8 cellular contexts compared by ENCODE assay signal in the genomic region with DNA sequence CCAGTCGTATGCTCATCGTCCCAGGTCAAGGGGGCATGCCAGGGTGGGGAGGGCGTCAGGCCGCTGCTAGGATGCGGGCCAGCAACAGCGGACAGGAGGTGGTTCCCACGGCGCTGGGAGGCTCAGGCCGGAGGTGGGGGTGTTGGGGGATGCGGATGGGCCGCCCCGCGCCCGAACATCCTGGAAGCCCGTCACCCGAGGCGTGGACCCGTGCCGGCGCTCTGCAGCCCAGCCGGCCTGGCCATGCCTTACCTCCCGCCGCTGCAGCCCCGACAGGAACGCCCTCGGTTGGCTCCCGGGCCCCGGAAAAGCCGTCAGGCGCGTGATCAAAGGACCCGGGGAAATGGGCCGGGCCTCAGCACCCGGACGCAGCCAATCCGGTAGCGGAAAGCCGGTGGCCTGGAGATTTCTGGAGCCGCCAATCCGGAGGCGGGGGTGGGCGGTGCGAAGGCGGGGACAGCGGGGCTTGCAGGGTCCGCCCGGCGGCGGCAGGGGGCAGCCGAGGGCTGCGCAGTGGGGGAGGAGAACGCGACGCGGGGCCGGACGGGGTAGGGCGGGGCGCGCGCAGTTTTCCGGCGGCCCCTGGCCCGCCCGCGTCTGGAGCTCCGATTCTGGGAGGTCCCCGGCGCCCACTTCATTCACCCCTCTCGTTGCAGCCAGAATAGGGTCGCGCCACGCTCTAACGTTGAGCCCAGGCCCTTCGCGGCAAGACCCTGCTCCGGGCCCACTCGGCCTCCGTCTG. TPM values are rescaled to one million over a fixed set of nuclear protein-coding genes. Genes with fewer than 3 reads are reported as not detected.
A peak's percentile ranks its signal among the peaks of the same experiment; 100 is the strongest.
DNase-seq lines count a peak whose midpoint lies in the region; TF ChIP-seq lines count a peak whose summit lies in the region.

A gene (minus strand): TSS at position 280 of the 742 bp plus-strand sequence. CDS start 1,215 bp downstream, outside the sequence.

- H3K4me3 Mint-ChIP-seq in HFFc6 = peak within 1 kb of the TSS; percentile 93
- peak within 1 kb of the TSS; percentile 96 for H3K4me3 Mint-ChIP-seq in activated naive CD4-positive, alpha-beta T cell treated with anti-CD3 and anti-CD28 coated beads, Interleukin-2, amount 10 ng/mL, durations not matched to agents 7 days and 5 days

- peaks cover 4% of the 10 kb centered on the region for H3K27me3 Mint-ChIP-seq in HFFc6 (ENCODE audit: insufficient read depth)
- H3K27me3 Mint-ChIP-seq in activated naive CD4-positive, alpha-beta T cell treated with anti-CD3 and anti-CD28 coated beads, Interleukin-2, amount 10 ng/mL, durations not matched to agents 7 days and 5 days = peaks cover 6% of the 10 kb centered on the region

- TF ChIP-seq CTCF in GM06990 (IDR thresholded peaks at IDR 0.05; ENCODE audit: insufficient read depth, low read length, poor library complexity, severe bottlenecking) (peak; percentile 69), HFFc6 (IDR thresholded peaks at IDR 0.05) (peak; percentile 94), suprapubic skin (IDR thresholded peaks at IDR 0.05) (peak; percentile 89 to 99)

- no peaks in the 10 kb centered on the region for H3K9me3 Mint-ChIP-seq in HFFc6
- H3K9me3 Mint-ChIP-seq in activated naive CD4-positive, alpha-beta T cell treated with anti-CD3 and anti-CD28 coated beads, Interleukin-2, amount 10 ng/mL, durations not matched to agents 7 days and 5 days = no peaks in the 10 kb centered on the region

- H3K4me3 ChIP-seq in GM06990 (replicated peaks; ENCODE audit: low read depth, low read length) (peak within 1 kb of the TSS; percentile 89), SK-N-MC (peak within 1 kb of the TSS; percentile 81), suprapubic skin (peak within 1 kb of the TSS; percentile 91)

- peak within 1 kb of the TSS; percentile 98 for H3K27ac Mint-ChIP-seq in HFFc6
- peak within 1 kb of the TSS; percentile 96 for H3K27ac Mint-ChIP-seq in activated naive CD4-positive, alpha-beta T cell treated with anti-CD3 and anti-CD28 coated beads, Interleukin-2, amount 10 ng/mL, durations not matched to agents 7 days and 5 days

- H3K9me3 ChIP-seq in SK-N-MC (ENCODE audit: low read depth, low read length) = no peaks in the 10 kb centered on the region
- H3K9me3 ChIP-seq in suprapubic skin = no peaks in the 10 kb centered on the region

- CTCF ChIA-PET in activated naive CD4-positive, alpha-beta T cell treated with anti-CD3 and anti-CD28 coated beads, Interleukin-2, amount 10 ng/mL, durations not matched to agents 7 days and 5 days (lab: Charles Lee) = interaction anchor here (0.8 to 5.6 kb wide), 21 partner anchors 47 to 360 kb away, joined by 3 to 106 read pairs (median 4); a partner anchor contains a TSS

- DNase-seq in GM06990 (ENCODE audit: extremely low read depth, insufficient read length) (peak; percentile 95), HFFc6 (peak; percentile 92), NCI-H1048 (lab: John Stamatoyannopoulos, UW) (peak; percentile 88), SK-N-MC (ENCODE audit: low read depth, low spot score) (peak; percentile 62), germinal center (ENCODE audit: low spot score) (peak; percentile 96), occipital lobe (lab: John Stamatoyannopoulos, UW) (peak; percentile 96), suprapubic skin (ENCODE audit: low spot score in 2 of 2) (peak; percentile 98)
- DNase-seq in activated naive CD4-positive, alpha-beta T cell treated with anti-CD3 and anti-CD28 coated beads, Interleukin-2, amount 10 ng/mL, durations not matched to agents 7 days and 5 days = peak; percentile 98

- H3K27me3 ChIP-seq in GM06990 (replicated peaks; ENCODE audit: control insufficient read depth, insufficient read depth, low read length) (no peaks in the 10 kb centered on the region), suprapubic skin (no peaks in the 10 kb centered on the region)

- peaks cover 52% of the 10 kb centered on the region for H3K4me1 Mint-ChIP-seq in HFFc6 (ENCODE audit: low read depth)
- peaks cover 51% of the 10 kb centered on the region for H3K4me1 Mint-ChIP-seq in activated naive CD4-positive, alpha-beta T cell treated with anti-CD3 and anti-CD28 coated beads, Interleukin-2, amount 10 ng/mL, durations not matched to agents 7 days and 5 days

- H3K36me3 ChIP-seq in GM06990 (ENCODE audit: control insufficient read depth, insufficient read depth, low read length) = peaks cover 5% of the 10 kb centered on the region
- peaks cover 7% of the 10 kb centered on the region; the same call in 1 of the 2 replicates for H3K36me3 ChIP-seq in SK-N-MC (ENCODE audit: insufficient read depth, low read length)
- H3K36me3 ChIP-seq in suprapubic skin = peaks cover 6% of the 10 kb centered on the region

- H3K27ac ChIP-seq in SK-N-MC = no peak within 1 kb of the TSS
- peak within 1 kb of the TSS; percentile 93 for H3K27ac ChIP-seq in suprapubic skin

- no peak for TF ChIP-seq EP300 in suprapubic skin (IDR thresholded peaks at IDR 0.05)

- TF ChIP-seq POLR2A in suprapubic skin (IDR thresholded peaks at IDR 0.05) = peak in 1 of 2 donors; percentile 47

- H3K36me3 Mint-ChIP-seq in HFFc6 (ENCODE audit: low read depth) = peaks cover 8% of the 10 kb centered on the region; the same call in 1 of the 2 replicates
- H3K36me3 Mint-ChIP-seq in activated naive CD4-positive, alpha-beta T cell treated with anti-CD3 and anti-CD28 coated beads, Interleukin-2, amount 10 ng/mL, durations not matched to agents 7 days and 5 days = peaks cover 12% of the 10 kb centered on the region

- H3K4me1 ChIP-seq in suprapubic skin = peaks cover 42% of the 10 kb centered on the region

- 0% methylated on average over 9 of the region's 79 CpGs for WGBS in suprapubic skin

- peak within 1 kb of the TSS; percentile 85 for H3K9ac ChIP-seq in SK-N-MC (ENCODE audit: insufficient read length)

RNA-seq across cellular contexts. Expression of the gene that starts here (rescaled TPM):
- total RNA-seq in HFFc6 (2021; fragmentation: NEBNext Ultra II Directional; extraction: Animal tissue kit (Norgen Biotek cat#: 25700)) = 10 to 100 TPM; 35.0 to 44.8 (median 36.9) TPM
- total RNA-seq in occipital lobe (18.7 TPM), suprapubic skin (10 to 100 TPM; 45.2 to 58.8 (median 51.2) TPM)
